Comparison of ENCODE assay signal across 1 cellular context in genomic region chr21:31548688-31549087, GRCh38.
TF ChIP-seq lines count a peak whose summit lies in the region.

No MANE protein-coding gene starts in this region.

TF ChIP-seq in GM23338, 12 proteins besides CTCF, POLR2A, EP300 and RAD21 (continued from another document):
- TF ChIP-seq ZNF462 (CRISPR knock-in tag; IDR thresholded peaks at IDR 0.05) (no peak), ETS1 (IDR thresholded peaks at IDR 0.05) (no peak), STAT1 (IDR thresholded peaks at IDR 0.05; ENCODE audit: unreplicated experiment) (no peak), ZNF114 (CRISPR knock-in tag; IDR thresholded peaks at IDR 0.05) (no peak), REST (IDR thresholded peaks at IDR 0.05; ENCODE audit: unreplicated experiment) (no peak)
